8 cellular contexts compared by ENCODE assay signal in the genomic region with DNA sequence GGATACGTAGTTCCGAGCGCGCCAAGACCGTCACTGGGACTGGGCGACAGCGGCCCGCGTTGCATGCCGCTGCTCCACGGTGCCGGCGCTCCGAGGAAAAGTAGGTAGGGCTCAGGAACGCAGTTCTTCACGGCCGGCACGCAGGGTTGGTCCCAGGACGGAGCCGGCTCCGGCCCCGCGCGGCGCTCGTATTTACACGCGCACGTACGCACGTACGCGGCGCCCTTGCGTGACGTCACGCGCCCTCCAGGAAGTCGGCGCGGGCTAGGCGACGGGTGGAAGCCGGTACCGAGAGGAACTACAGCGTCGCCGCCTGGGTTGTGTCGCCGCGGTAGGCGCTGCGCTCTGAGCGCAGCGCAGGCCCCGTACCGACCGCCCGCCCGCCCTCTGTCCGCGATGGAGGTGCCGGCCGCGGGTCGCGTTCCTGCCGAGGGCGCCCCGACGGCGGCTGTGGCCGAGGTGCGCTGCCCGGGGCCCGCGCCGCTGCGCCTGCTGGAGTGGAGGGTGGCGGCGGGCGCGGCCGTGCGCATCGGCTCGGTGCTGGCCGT. TPM values are rescaled to one million over a fixed set of nuclear protein-coding genes. Genes with fewer than 3 reads are reported as not detected.
DNase-seq lines count a peak whose midpoint lies in the region; ATAC-seq and TF ChIP-seq lines count a peak whose summit lies in the region.

A gene with protein sequence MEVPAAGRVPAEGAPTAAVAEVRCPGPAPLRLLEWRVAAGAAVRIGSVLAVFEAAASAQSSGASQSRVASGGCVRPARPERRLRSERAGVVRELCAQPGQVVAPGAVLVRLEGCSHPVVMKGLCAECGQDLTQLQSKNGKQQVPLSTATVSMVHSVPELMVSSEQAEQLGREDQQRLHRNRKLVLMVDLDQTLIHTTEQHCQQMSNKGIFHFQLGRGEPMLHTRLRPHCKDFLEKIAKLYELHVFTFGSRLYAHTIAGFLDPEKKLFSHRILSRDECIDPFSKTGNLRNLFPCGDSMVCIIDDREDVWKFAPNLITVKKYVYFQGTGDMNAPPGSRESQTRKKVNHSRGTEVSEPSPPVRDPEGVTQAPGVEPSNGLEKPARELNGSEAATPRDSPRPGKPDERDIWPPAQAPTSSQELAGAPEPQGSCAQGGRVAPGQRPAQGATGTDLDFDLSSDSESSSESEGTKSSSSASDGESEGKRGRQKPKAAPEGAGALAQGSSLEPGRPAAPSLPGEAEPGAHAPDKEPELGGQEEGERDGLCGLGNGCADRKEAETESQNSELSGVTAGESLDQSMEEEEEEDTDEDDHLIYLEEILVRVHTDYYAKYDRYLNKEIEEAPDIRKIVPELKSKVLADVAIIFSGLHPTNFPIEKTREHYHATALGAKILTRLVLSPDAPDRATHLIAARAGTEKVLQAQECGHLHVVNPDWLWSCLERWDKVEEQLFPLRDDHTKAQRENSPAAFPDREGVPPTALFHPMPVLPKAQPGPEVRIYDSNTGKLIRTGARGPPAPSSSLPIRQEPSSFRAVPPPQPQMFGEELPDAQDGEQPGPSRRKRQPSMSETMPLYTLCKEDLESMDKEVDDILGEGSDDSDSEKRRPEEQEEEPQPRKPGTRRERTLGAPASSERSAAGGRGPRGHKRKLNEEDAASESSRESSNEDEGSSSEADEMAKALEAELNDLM (plus strand): TSS at position 252 of the 548 bp plus-strand sequence. CDS start 145 bp downstream, at position 397.

- peaks cover 12% of the 10 kb centered on the region; the same call in 1 of the 2 replicates for H3K36me3 ChIP-seq in HUES6 (ENCODE audit: control insufficient read depth, insufficient read depth, low read length)
- H3K36me3 ChIP-seq in OCI-LY7 (ENCODE audit: insufficient read depth, low read length), result peaks cover 19% of the 10 kb centered on the region
- peaks cover 2% of the 10 kb centered on the region in 2 donors for H3K36me3 ChIP-seq in esophagus (ENCODE audit: control insufficient read depth in 2 of 2, insufficient read depth in 2 of 2, low read length in 1 of 2)
- no peaks in the 10 kb centered on the region for H3K36me3 ChIP-seq in mucosa of stomach (ENCODE audit: control insufficient read depth, insufficient read depth, low read length)

- peak within 1 kb of the TSS; percentile 87 for H3K4me3 ChIP-seq in HUES6 (ENCODE audit: low read depth, low read length)
- peak within 1 kb of the TSS; percentile 80 for H3K4me3 ChIP-seq in OCI-LY7 (ENCODE audit: low read depth, low read length, poor library complexity, severe bottlenecking)
- H3K4me3 ChIP-seq in esophagus (ENCODE audit: low read depth in 1 of 2, low read length in 2 of 2), result peak within 1 kb of the TSS; percentile 93 to 97
- peak within 1 kb of the TSS; percentile 71 for H3K4me3 ChIP-seq in mucosa of stomach (ENCODE audit: low read length)

- H3K79me2 ChIP-seq in OCI-LY7 (ENCODE audit: insufficient read depth, low read depth, low read length), result peaks cover 34% of the 10 kb centered on the region; the same call in 1 of the 2 replicates

- peaks cover 20% of the 10 kb centered on the region for H3K4me1 ChIP-seq in HUES6 (ENCODE audit: control insufficient read depth, insufficient read depth, low read length)
- H3K4me1 ChIP-seq in OCI-LY7 (ENCODE audit: insufficient read depth, low read length, poor library complexity, severe bottlenecking), result peaks cover 26% of the 10 kb centered on the region
- H3K4me1 ChIP-seq in esophagus (ENCODE audit: control insufficient read depth in 2 of 2, insufficient read depth in 2 of 2, low read length in 1 of 2), result peaks cover 16 to 17% of the 10 kb centered on the region in 2 donors
- H3K4me1 ChIP-seq in mucosa of stomach (ENCODE audit: control insufficient read depth, insufficient read depth, low read length), result peaks cover 23% of the 10 kb centered on the region

- peak within 1 kb of the TSS; percentile 96 for H3K27ac ChIP-seq in HUES6 (ENCODE audit: low read depth, low read length)
- H3K27ac ChIP-seq in OCI-LY7 (ENCODE audit: low read depth, low read length, poor library complexity, severe bottlenecking), result peak within 1 kb of the TSS; percentile 74
- peak within 1 kb of the TSS; percentile 97 to 98 for H3K27ac ChIP-seq in esophagus (ENCODE audit: low read depth in 2 of 2, low read length in 1 of 2)

- no peaks in the 10 kb centered on the region for H3K9me3 ChIP-seq in HUES6 (ENCODE audit: control insufficient read depth, insufficient read depth, low read depth, low read length)
- H3K9me3 ChIP-seq in OCI-LY7 (ENCODE audit: low read length), result no peaks in the 10 kb centered on the region
- H3K9me3 ChIP-seq in esophagus (ENCODE audit: control insufficient read depth in 2 of 2, insufficient read depth in 1 of 2, low read depth in 1 of 2, low read length in 1 of 2), result no peaks in the 10 kb centered on the region
- no peaks in the 10 kb centered on the region for H3K9me3 ChIP-seq in mucosa of stomach (ENCODE audit: control insufficient read depth, low read length)

- BruUV-seq in OCI-LY7 (replicated peaks; lab: Mats Ljungman, UMichigan), result TSS peak; percentile 59

- peak within 1 kb of the TSS; percentile 90 for H3K4me2 ChIP-seq in OCI-LY7 (ENCODE audit: low read length)

- DNase-seq in DMS 273 (lab: John Stamatoyannopoulos, UW; ENCODE audit: unreplicated experiment) (peak; percentile 96), OCI-LY7 (ENCODE audit: low spot score) (peak; percentile 89), activated T-cell treated with anti-CD3 and anti-CD28 coated beads for 48 hours (ENCODE audit: low read depth) (peak; percentile 87)
- DNase-seq in stimulated activated CD8-positive, alpha-beta memory T cell treated with anti-CD3 and anti-CD28 coated beads, Interleukin-4, amount 100 ng/mL, for 48 hours, result peak; percentile 92

- CTCF ChIA-PET in OCI-LY7 (lab: Charles Lee; ENCODE audit: unreplicated experiment), result no interaction called here

- H2AFZ ChIP-seq in OCI-LY7 (ENCODE audit: low read length), result peak within 1 kb of the TSS; percentile 57; the same call in 1 of the 2 replicates

- H3K27me3 ChIP-seq in HUES6 (ENCODE audit: control insufficient read depth, insufficient read depth, low read length), result no peaks in the 10 kb centered on the region
- H3K27me3 ChIP-seq in esophagus (ENCODE audit: control insufficient read depth in 1 of 2, insufficient read depth in 2 of 2, low read length in 2 of 2), result no peaks in the 10 kb centered on the region
- no peaks in the 10 kb centered on the region for H3K27me3 ChIP-seq in mucosa of stomach (ENCODE audit: control insufficient read depth, insufficient read depth, low read length)

- ATAC-seq in GM21447 (IDR thresholded peaks at IDR 0.05; ENCODE audit: unreplicated experiment), result peak; percentile 58

- POLR2A ChIA-PET in OCI-LY7 (lab: Charles Lee), result no interaction called here

- H4K20me1 ChIP-seq in OCI-LY7 (ENCODE audit: insufficient read depth, low read length), result no peaks in the 10 kb centered on the region; the same call in 1 of the 2 replicates

- WGBS in esophagus, 2 donors, result 0% methylated on average over 55 to 88 of the region's 88 CpGs

- no peaks in the 10 kb centered on the region for H3K9me2 ChIP-seq in OCI-LY7 (ENCODE audit: insufficient read depth, low read length)

- no peak for TF ChIP-seq CTCF in OCI-LY7 (conservative IDR thresholded peaks at IDR 0.05; ENCODE audit: low read length)

- peak within 1 kb of the TSS; percentile 92 for H3K9ac ChIP-seq in HUES6 (ENCODE audit: low read length)
- H3K9ac ChIP-seq in mucosa of stomach (ENCODE audit: low read length), result peak within 1 kb of the TSS; percentile 83

- intact Hi-C loops in OCI-LY7 (cut with micrococcal nuclease; ENCODE audit: unreplicated experiment), result loop anchor here (2.0 kb wide), 2 partner anchors 309 to 355 kb away; a partner anchor contains a TSS

RNA-seq across cellular contexts. Expression of the gene that starts here (rescaled TPM):
- total RNA-seq in OCI-LY7 (2014; rRNA removed; shearing (Covaris generic)), result 9.6 and 11.9 TPM in 2 replicates
- total RNA-seq in OCI-LY7 (2022), result 11.3 and 15.4 TPM in 2 replicates
- polyA plus RNA-seq in esophagus, result 10 to 100 TPM; 10.8 to 13.0 TPM

Comparison
In these comparisons a context has a peak if more than half of its experiments do, and no peak if none do; other contexts are left out.
1. Peak in every context shown above with its lines: DNase-seq, ATAC-seq, H3K4me3 ChIP-seq and H3K27ac ChIP-seq.